ENCODE assay signal across 2 cellular contexts in the genomic region with DNA sequence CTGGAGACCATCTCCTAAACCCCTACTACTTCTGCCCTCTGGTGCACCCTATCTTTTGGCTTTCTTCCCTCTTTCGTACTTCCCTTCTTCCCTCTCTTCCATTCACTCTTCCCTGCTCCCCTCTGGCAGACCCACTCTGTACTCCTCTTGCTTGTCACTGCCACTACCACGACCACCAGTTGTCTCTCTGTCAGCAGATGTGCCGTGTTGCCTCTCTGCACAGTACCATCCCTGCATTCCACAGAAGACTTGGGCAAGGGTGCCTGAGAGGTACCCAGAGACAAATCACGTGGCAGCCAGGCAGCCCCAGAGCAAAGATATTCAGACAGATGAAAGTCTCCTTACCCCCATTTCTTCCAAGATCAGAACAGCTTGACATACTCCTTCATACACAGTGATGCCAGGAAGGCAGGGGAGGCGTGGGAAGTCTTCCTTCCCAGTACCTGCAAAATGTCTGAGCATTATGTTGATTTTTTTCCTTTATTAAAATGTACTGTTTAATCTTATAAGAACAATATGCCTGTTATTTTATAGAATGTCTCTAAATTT.
TF ChIP-seq lines count a peak whose summit lies in the region.

No MANE protein-coding gene starts in this region.

TF ChIP-seq in IMR-90, 13 proteins besides CTCF, POLR2A, EP300 and RAD21 (continued from another document):
- TF ChIP-seq, protein P1, sequence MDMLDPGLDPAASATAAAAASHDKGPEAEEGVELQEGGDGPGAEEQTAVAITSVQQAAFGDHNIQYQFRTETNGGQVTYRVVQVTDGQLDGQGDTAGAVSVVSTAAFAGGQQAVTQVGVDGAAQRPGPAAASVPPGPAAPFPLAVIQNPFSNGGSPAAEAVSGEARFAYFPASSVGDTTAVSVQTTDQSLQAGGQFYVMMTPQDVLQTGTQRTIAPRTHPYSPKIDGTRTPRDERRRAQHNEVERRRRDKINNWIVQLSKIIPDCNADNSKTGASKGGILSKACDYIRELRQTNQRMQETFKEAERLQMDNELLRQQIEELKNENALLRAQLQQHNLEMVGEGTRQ (IDR thresholded peaks at IDR 0.05; ENCODE audit: low read depth, low read length) = no peak
- TF ChIP-seq, protein P2, sequence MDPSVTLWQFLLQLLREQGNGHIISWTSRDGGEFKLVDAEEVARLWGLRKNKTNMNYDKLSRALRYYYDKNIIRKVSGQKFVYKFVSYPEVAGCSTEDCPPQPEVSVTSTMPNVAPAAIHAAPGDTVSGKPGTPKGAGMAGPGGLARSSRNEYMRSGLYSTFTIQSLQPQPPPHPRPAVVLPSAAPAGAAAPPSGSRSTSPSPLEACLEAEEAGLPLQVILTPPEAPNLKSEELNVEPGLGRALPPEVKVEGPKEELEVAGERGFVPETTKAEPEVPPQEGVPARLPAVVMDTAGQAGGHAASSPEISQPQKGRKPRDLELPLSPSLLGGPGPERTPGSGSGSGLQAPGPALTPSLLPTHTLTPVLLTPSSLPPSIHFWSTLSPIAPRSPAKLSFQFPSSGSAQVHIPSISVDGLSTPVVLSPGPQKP (IDR thresholded peaks at IDR 0.05; ENCODE audit: borderline replicate concordance, low read depth, low read length) = no peak
- no peak for TF ChIP-seq BHLHE40 (IDR thresholded peaks at IDR 0.05; ENCODE audit: low read depth, low read length)
- no peak for TF ChIP-seq MAFK (IDR thresholded peaks at IDR 0.05; ENCODE audit: low read depth, low read length)
- TF ChIP-seq MAZ (IDR thresholded peaks at IDR 0.05; ENCODE audit: borderline replicate concordance, low read depth, low read length) = no peak
- no peak for TF ChIP-seq MXI1 (IDR thresholded peaks at IDR 0.05; ENCODE audit: borderline replicate concordance, low read depth, low read length)
- TF ChIP-seq RFX5 (IDR thresholded peaks at IDR 0.05; ENCODE audit: low read depth, low read length) = no peak
- TF ChIP-seq CHD1 (IDR thresholded peaks at IDR 0.05; ENCODE audit: low read depth, low read length) = no peak
TF ChIP-seq in IMR-90: peak in this region for 0.

TF ChIP-seq in WTC11, 78 proteins besides CTCF, POLR2A, EP300 and RAD21 (continued from another document):
- TF ChIP-seq, protein P3, sequence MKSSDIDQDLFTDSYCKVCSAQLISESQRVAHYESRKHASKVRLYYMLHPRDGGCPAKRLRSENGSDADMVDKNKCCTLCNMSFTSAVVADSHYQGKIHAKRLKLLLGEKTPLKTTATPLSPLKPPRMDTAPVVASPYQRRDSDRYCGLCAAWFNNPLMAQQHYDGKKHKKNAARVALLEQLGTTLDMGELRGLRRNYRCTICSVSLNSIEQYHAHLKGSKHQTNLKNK (CRISPR knock-in tag; IDR thresholded peaks at IDR 0.05) = no peak
- TF ChIP-seq, protein P4, sequence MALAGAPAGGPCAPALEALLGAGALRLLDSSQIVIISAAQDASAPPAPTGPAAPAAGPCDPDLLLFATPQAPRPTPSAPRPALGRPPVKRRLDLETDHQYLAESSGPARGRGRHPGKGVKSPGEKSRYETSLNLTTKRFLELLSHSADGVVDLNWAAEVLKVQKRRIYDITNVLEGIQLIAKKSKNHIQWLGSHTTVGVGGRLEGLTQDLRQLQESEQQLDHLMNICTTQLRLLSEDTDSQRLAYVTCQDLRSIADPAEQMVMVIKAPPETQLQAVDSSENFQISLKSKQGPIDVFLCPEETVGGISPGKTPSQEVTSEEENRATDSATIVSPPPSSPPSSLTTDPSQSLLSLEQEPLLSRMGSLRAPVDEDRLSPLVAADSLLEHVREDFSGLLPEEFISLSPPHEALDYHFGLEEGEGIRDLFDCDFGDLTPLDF (CRISPR knock-in tag; IDR thresholded peaks at IDR 0.05) = no peak
- no peak for TF ChIP-seq JAZF1 (CRISPR knock-in tag; IDR thresholded peaks at IDR 0.05)
- TF ChIP-seq GRHL2 (CRISPR knock-in tag; IDR thresholded peaks at IDR 0.05; ENCODE audit: insufficient replicate concordance, severe bottlenecking) = no peak
